ENCODE assay signal across 39 cellular contexts in the genomic region with DNA sequence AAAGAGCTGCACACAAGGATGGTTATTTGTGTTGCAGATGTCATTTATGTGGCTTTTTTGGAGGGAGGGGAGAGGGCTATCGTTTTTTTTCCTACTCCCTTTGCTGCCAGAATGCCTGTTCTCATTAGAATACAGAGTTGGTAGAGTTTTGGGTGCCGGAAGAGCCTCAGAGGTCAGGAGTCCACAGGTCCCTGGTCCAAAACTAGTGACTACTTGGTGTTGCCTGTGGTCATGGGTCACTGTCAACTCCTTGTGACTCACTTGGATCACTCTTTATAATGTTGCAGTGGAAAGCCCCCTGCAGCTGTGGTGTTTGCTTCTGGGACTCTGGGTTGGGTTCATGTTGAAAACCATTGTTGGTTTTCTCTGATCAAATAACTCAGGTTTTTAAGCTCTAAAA.
"Had no signal": no experiment of that assay in that cellular context is flagged by ENCODE, and none has a peak within 500 bp of the region (broad histone marks: within the 10 kb centered on the region; RNA-seq: fewer than 3 reads in every experiment).

No MANE protein-coding gene starts in this region.

- H3K4me1 Mint-ChIP-seq: activated B cell treated with CpG ODN at 0.5 μM for 24 hours; activated CD4-positive, alpha-beta memory T cell treated with anti-CD3 and anti-CD28 coated beads, Interleukin-2, amount 10 ng/mL, durations not matched to agents 7 days and 5 days; activated CD4-positive, alpha-beta T cell treated with anti-CD3 and anti-CD28 coated beads for 36 hours; activated CD4-positive, alpha-beta T cell treated with anti-CD3 and anti-CD28 coated beads, Interleukin-2, amount 10 ng/mL, durations not matched to agents 7 days and 5 days; activated CD8-positive, alpha-beta memory T cell treated with anti-CD3 and anti-CD28 coated beads, Interleukin-2, amount 10 ng/mL, durations not matched to agents 7 days and 5 days; activated naive CD8-positive, alpha-beta T cell treated with anti-CD3 and anti-CD28 coated beads for 36 hours; activated T-helper 17 cell treated with anti-CD3 and anti-CD28 coated beads, Interleukin-2, amount 50 U/mL, for 72 hours; central memory CD8-positive, alpha-beta T cell had no signal

- H3K4me3 ChIP-seq: adrenal gland, ascending aorta, cardiac muscle cell had no signal

- H3K4me1 ChIP-seq: adrenal gland, ascending aorta had no signal

- H3K27ac ChIP-seq: adrenal gland, ascending aorta, cardiac muscle cell, VCaP had no signal

- H3K36me3 ChIP-seq: adrenal gland, ascending aorta, cardiac muscle cell had no signal

- H3K27me3 ChIP-seq: adrenal gland, ascending aorta, cardiac muscle cell had no signal

- H3K27ac Mint-ChIP-seq: activated B cell treated with CpG ODN at 0.5 μM for 24 hours; activated CD4-positive, alpha-beta memory T cell treated with anti-CD3 and anti-CD28 coated beads, Interleukin-2, amount 10 ng/mL, durations not matched to agents 7 days and 5 days; activated CD4-positive, alpha-beta T cell treated with anti-CD3 and anti-CD28 coated beads for 36 hours; activated CD4-positive, alpha-beta T cell treated with anti-CD3 and anti-CD28 coated beads, Interleukin-2, amount 10 ng/mL, durations not matched to agents 7 days and 5 days; activated CD8-positive, alpha-beta memory T cell treated with anti-CD3 and anti-CD28 coated beads, Interleukin-2, amount 10 ng/mL, durations not matched to agents 7 days and 5 days; activated CD8-positive, alpha-beta T cell treated with anti-CD3 and anti-CD28 coated beads, Interleukin-2, amount 10 ng/mL, durations not matched to agents 7 days and 5 days; activated naive CD4-positive, alpha-beta T cell treated with anti-CD3 and anti-CD28 coated beads for 36 hours; activated naive CD4-positive, alpha-beta T cell treated with anti-CD3 and anti-CD28 coated beads, Interleukin-2, amount 50 U/mL, for 72 hours; activated naive CD8-positive, alpha-beta T cell treated with anti-CD3 and anti-CD28 coated beads for 36 hours; activated T-cell treated with anti-CD3 and anti-CD28 coated beads, Interleukin-2, amount 50 U/mL, for 24 hours; activated T-cell treated with anti-CD3 and anti-CD28 coated beads, Interleukin-2, amount 50 U/mL, for 72 hours; activated T-helper 1 cell treated with anti-CD3 and anti-CD28 coated beads, Interleukin-12 subunit alpha, Interleukin-12 subunit beta, Interleukin-2, Interleukin-4 antibody, amounts not matched to agents 30 ng/mL and 10 ng/mL and 1 ng/mL, durations not matched to agents 14 hours and 24 hours and 36 hours; activated T-helper 17 cell treated with anti-CD3 and anti-CD28 coated beads, Interleukin-2, amount 50 U/mL, for 72 hours; brain; T-helper 1 cell treated with Interleukin-12 subunit alpha and Interleukin-12 subunit beta and Interleukin-4 antibody, amounts not matched to agents 30 μg/mL and 1 μg/mL, for 36 hours; T-helper 2 cell treated with Interferon-gamma antibody and Interleukin-4, amounts not matched to agents 5 μg/mL and 100 μg/mL, for 36 hours had no signal

- DNase-seq: activated B cell treated with CpG ODN at 0.5 μM for 24 hours; activated CD4-positive, alpha-beta memory T cell treated with anti-CD3 and anti-CD28 coated beads, Interleukin-2, amount 10 ng/mL, durations not matched to agents 7 days and 5 days; activated CD4-positive, alpha-beta T cell treated with anti-CD3 and anti-CD28 coated beads for 1 hour; activated CD4-positive, alpha-beta T cell treated with anti-CD3 and anti-CD28 coated beads for 36 hours; activated CD4-positive, alpha-beta T cell treated with anti-CD3 and anti-CD28 coated beads for 48 hours; activated CD4-positive, alpha-beta T cell treated with anti-CD3 and anti-CD28 coated beads, Interleukin-2, amount 10 ng/mL, durations not matched to agents 7 days and 5 days; activated CD4-positive, alpha-beta T cell treated with anti-CD3 and anti-CD28 coated beads, Interleukin-2, amount 50 U/mL, for 48 hours; activated CD8-positive, alpha-beta memory T cell treated with anti-CD3 and anti-CD28 coated beads for 24 hours; activated CD8-positive, alpha-beta memory T cell treated with anti-CD3 and anti-CD28 coated beads, Interleukin-2, amount 10 ng/mL, durations not matched to agents 7 days and 5 days; activated CD8-positive, alpha-beta memory T cell treated with anti-CD3 and anti-CD28 coated beads, Interleukin-2, amount 50 U/mL, for 48 hours; activated CD8-positive, alpha-beta T cell treated with anti-CD3 and anti-CD28 coated beads, Interleukin-2, amount 10 ng/mL, durations not matched to agents 7 days and 5 days; activated effector memory CD4-positive, alpha-beta T cell treated with anti-CD3 and anti-CD28 coated beads, Interleukin-2, amount 50 U/mL, for 16 hours; activated gamma-delta T cell treated with Interleukin-2 at 50 U/mL for 16 hours; activated naive CD4-positive, alpha-beta T cell; activated naive CD4-positive, alpha-beta T cell treated with anti-CD3 and anti-CD28 coated beads for 36 hours; activated naive CD4-positive, alpha-beta T cell treated with anti-CD3 and anti-CD28 coated beads, Interleukin-2, amount 50 U/mL, for 16 hours; activated naive CD8-positive, alpha-beta T cell treated with anti-CD3 and anti-CD28 coated beads for 36 hours; activated T-cell treated with anti-CD3 and anti-CD28 coated beads, Interleukin-2, amount 50 U/mL, for 24 hours; activated T-cell treated with anti-CD3 and anti-CD28 coated beads, Interleukin-2, amount 50 U/mL, for 72 hours; adrenal gland; amniotic stem cell; anterior cingulate cortex; caudate nucleus; cerebellar nuclear complex; SW 1271; T-helper 1 cell; T-helper 2 cell; T-helper 9 cell had no signal

- H3K4me3 Mint-ChIP-seq: activated B cell treated with CpG ODN at 0.5 μM for 24 hours; activated CD4-positive, alpha-beta memory T cell treated with anti-CD3 and anti-CD28 coated beads, Interleukin-2, amount 10 ng/mL, durations not matched to agents 7 days and 5 days; activated CD4-positive, alpha-beta T cell treated with anti-CD3 and anti-CD28 coated beads for 36 hours; activated CD4-positive, alpha-beta T cell treated with anti-CD3 and anti-CD28 coated beads, Interleukin-2, amount 10 ng/mL, durations not matched to agents 7 days and 5 days; activated CD8-positive, alpha-beta memory T cell treated with anti-CD3 and anti-CD28 coated beads, Interleukin-2, amount 10 ng/mL, durations not matched to agents 7 days and 5 days; activated CD8-positive, alpha-beta T cell treated with anti-CD3 and anti-CD28 coated beads, Interleukin-2, amount 10 ng/mL, durations not matched to agents 7 days and 5 days; activated naive CD4-positive, alpha-beta T cell treated with anti-CD3 and anti-CD28 coated beads for 36 hours; activated naive CD8-positive, alpha-beta T cell treated with anti-CD3 and anti-CD28 coated beads for 36 hours; activated T-cell treated with anti-CD3 and anti-CD28 coated beads, Interleukin-2, amount 50 U/mL, for 24 hours; activated T-cell treated with anti-CD3 and anti-CD28 coated beads, Interleukin-2, amount 50 U/mL, for 72 hours; activated T-helper 1 cell treated with anti-CD3 and anti-CD28 coated beads, Interleukin-12 subunit alpha, Interleukin-12 subunit beta, Interleukin-2, Interleukin-4 antibody, amounts not matched to agents 30 ng/mL and 10 ng/mL and 1 ng/mL, durations not matched to agents 14 hours and 24 hours and 36 hours; activated T-helper 17 cell treated with anti-CD3 and anti-CD28 coated beads, Interleukin-2, amount 50 U/mL, for 72 hours; brain; central memory CD8-positive, alpha-beta T cell; T-helper 1 cell treated with Interleukin-12 subunit alpha and Interleukin-12 subunit beta and Interleukin-4 antibody, amounts not matched to agents 30 μg/mL and 1 μg/mL, for 36 hours; T-helper 2 cell treated with Interferon-gamma antibody and Interleukin-4, amounts not matched to agents 5 μg/mL and 100 μg/mL, for 36 hours had no signal

- H3K9me3 ChIP-seq: adrenal gland, ascending aorta had no signal

- H3K36me3 Mint-ChIP-seq: activated CD8-positive, alpha-beta memory T cell treated with anti-CD3 and anti-CD28 coated beads, Interleukin-2, amount 10 ng/mL, durations not matched to agents 7 days and 5 days; activated naive CD4-positive, alpha-beta T cell treated with anti-CD3 and anti-CD28 coated beads, Interleukin-2, amount 50 U/mL, for 72 hours; activated naive CD8-positive, alpha-beta T cell treated with anti-CD3 and anti-CD28 coated beads for 36 hours; brain had no signal

- H3K9me3 Mint-ChIP-seq: activated B cell treated with CpG ODN at 0.5 μM for 24 hours; activated CD4-positive, alpha-beta memory T cell treated with anti-CD3 and anti-CD28 coated beads, Interleukin-2, amount 10 ng/mL, durations not matched to agents 7 days and 5 days; activated CD4-positive, alpha-beta T cell treated with anti-CD3 and anti-CD28 coated beads, Interleukin-2, amount 10 ng/mL, durations not matched to agents 7 days and 5 days; activated naive CD4-positive, alpha-beta T cell treated with anti-CD3 and anti-CD28 coated beads for 36 hours; activated naive CD4-positive, alpha-beta T cell treated with anti-CD3 and anti-CD28 coated beads, Interleukin-2, amount 50 U/mL, for 72 hours; activated naive CD8-positive, alpha-beta T cell treated with anti-CD3 and anti-CD28 coated beads for 36 hours; activated T-cell treated with anti-CD3 and anti-CD28 coated beads, Interleukin-2, amount 50 U/mL, for 24 hours; activated T-cell treated with anti-CD3 and anti-CD28 coated beads, Interleukin-2, amount 50 U/mL, for 72 hours; activated T-helper 1 cell treated with anti-CD3 and anti-CD28 coated beads, Interleukin-12 subunit alpha, Interleukin-12 subunit beta, Interleukin-2, Interleukin-4 antibody, amounts not matched to agents 30 ng/mL and 10 ng/mL and 1 ng/mL, durations not matched to agents 14 hours and 24 hours and 36 hours; activated T-helper 17 cell treated with anti-CD3 and anti-CD28 coated beads, Interleukin-2, amount 50 U/mL, for 72 hours; brain; central memory CD8-positive, alpha-beta T cell; T-helper 1 cell treated with Interleukin-12 subunit alpha and Interleukin-12 subunit beta and Interleukin-4 antibody, amounts not matched to agents 30 μg/mL and 1 μg/mL, for 36 hours; T-helper 2 cell treated with Interferon-gamma antibody and Interleukin-4, amounts not matched to agents 5 μg/mL and 100 μg/mL, for 36 hours had no signal

- H3K27me3 Mint-ChIP-seq: activated B cell treated with CpG ODN at 0.5 μM for 24 hours had no signal

- FAIRE-seq: TTC549 had no signal

- ATAC-seq: activated CD4-positive, alpha-beta T cell treated with anti-CD3 and anti-CD28 coated beads for 36 hours; activated CD8-positive, alpha-beta memory T cell treated with anti-CD3 and anti-CD28 coated beads, Interleukin-2, amount 10 ng/mL, durations not matched to agents 7 days and 5 days; activated CD8-positive, alpha-beta T cell treated with anti-CD3 and anti-CD28 coated beads, Interleukin-2, amount 10 ng/mL, durations not matched to agents 7 days and 5 days; activated naive CD4-positive, alpha-beta T cell treated with anti-CD3 and anti-CD28 coated beads, Interleukin-2, amount 50 U/mL, for 72 hours; activated T-cell treated with anti-CD3 and anti-CD28 coated beads, Interleukin-2, amount 50 U/mL, for 72 hours; activated T-helper 17 cell treated with anti-CD3 and anti-CD28 coated beads, Interleukin-2, amount 50 U/mL, for 72 hours had no signal
